In the genomic region with DNA sequence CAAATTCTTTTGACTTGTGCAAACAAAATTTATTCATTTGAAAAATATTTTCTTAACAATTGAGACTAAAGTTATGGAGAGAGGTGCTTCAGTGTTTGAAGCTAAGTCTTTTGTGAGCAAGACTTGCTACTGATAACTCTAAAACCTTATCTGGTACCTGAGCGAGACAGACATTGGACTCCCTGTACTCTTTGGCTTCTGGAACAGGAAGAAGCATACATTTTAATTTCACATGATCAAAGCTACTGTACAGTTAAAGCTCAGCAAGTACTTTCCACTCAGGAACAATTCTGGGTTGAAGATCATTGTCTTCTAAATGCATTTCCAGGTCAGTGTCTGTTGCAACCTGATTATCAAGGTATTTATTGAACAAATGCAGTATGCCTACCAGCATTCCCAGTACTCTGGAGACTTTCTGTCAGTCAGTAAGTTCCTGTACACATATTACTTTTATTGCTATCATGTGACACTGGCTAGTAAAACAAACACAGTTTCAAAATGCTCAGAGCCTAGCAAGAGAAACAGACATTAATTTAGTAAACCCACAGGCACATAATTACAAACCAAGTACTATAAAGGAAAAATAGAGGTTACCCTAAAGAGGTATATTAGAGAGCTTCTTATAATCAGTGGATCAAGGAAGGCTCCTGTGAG, we compare ENCODE assay signal across 16 cellular contexts. TPM values are rescaled to one million over a fixed set of nuclear protein-coding genes. Genes with fewer than 3 reads are reported as not detected.
DNase-seq lines count a peak whose midpoint lies in the region; ATAC-seq and TF ChIP-seq lines count a peak whose summit lies in the region.
"Had no signal": no experiment of that assay in that cellular context is flagged by ENCODE, and none has a peak within 500 bp of the region (broad histone marks: within the 10 kb centered on the region; RNA-seq: fewer than 3 reads in every experiment).

No MANE protein-coding gene starts in this region.

- no peaks in the 10 kb centered on the region for H3K79me2 ChIP-seq in PC-3 (ENCODE audit: low read length)

- H3K36me3 ChIP-seq in PC-3 (ENCODE audit: low read depth, low read length) (no peaks in the 10 kb centered on the region), sigmoid colon (no peaks in the 10 kb centered on the region)
- H3K36me3 ChIP-seq: BLaER1 had no signal

- H3K27ac Mint-ChIP-seq in T-cell (no peak overlapping the region), T-helper 17 cell (no peak overlapping the region)
- H3K27ac Mint-ChIP-seq: CD8-positive, alpha-beta memory T cell had no signal

- WGBS in sigmoid colon, 2 donors, result 18 to 77% methylated on average over 1 of the region's 1 CpG

- H3K4me3 Mint-ChIP-seq in T-cell, result no peak overlapping the region
- no peak overlapping the region for H3K4me3 Mint-ChIP-seq in T-helper 17 cell
- H3K4me3 Mint-ChIP-seq: CD8-positive, alpha-beta memory T cell had no signal

- BruUV-seq in PC-3 (replicated peaks; lab: Mats Ljungman, UMichigan), result no TSS peak

- CTCF ChIA-PET in HEK293T (lab: Yijun Ruan, JAX) (interaction anchor here (0.6 kb wide), 1 partner anchor 28 kb away, joined by 3 read pairs; no protein-coding TSS in a partner anchor), PC-3 (lab: Charles Lee) (no interaction called here), T-cell (lab: Charles Lee) (no interaction called here)

- TF ChIP-seq EP300 in sigmoid colon (IDR thresholded peaks at IDR 0.05), result no peak

- H4K20me1 ChIP-seq in PC-3 (ENCODE audit: low read length), result no peaks in the 10 kb centered on the region
- H4K20me1 ChIP-seq: BLaER1 had no signal

- ATAC-seq in PC-3 (peak; percentile 51), left colon (peak; percentile 99), T-cell (replicated peaks in 1 of 4) (no peak), T-helper 17 cell (no peak)
- ATAC-seq: GM12878 had no signal

- no peaks in the 10 kb centered on the region for H3F3A ChIP-seq in PC-3 (ENCODE audit: low read length, unreplicated experiment)

- H3K4me2 ChIP-seq in PC-3 (ENCODE audit: low read length), result no peak overlapping the region
- H3K4me2 ChIP-seq: BLaER1 had no signal

- POLR2A ChIA-PET in HEK293T (lab: Yijun Ruan, JAX) (no interaction called here), PC-3 (lab: Charles Lee; ENCODE audit: unreplicated experiment) (no interaction called here), T-cell (lab: Charles Lee) (no interaction called here)

- no peak overlapping the region for H3K27ac ChIP-seq in PC-3 (ENCODE audit: low read length)
- no peak overlapping the region for H3K27ac ChIP-seq in sigmoid colon
- H3K27ac ChIP-seq: BLaER1, GM23248 had no signal

- H3K4me1 Mint-ChIP-seq in T-cell (no peaks in the 10 kb centered on the region), T-helper 17 cell (no peaks in the 10 kb centered on the region)
- H3K4me1 Mint-ChIP-seq: CD8-positive, alpha-beta memory T cell had no signal

- H3K36me3 Mint-ChIP-seq in T-cell, result no peaks in the 10 kb centered on the region
- no peaks in the 10 kb centered on the region for H3K36me3 Mint-ChIP-seq in T-helper 17 cell (ENCODE audit: low read depth)
- H3K36me3 Mint-ChIP-seq: CD8-positive, alpha-beta memory T cell had no signal

- no peak overlapping the region for H2AFZ ChIP-seq in PC-3 (ENCODE audit: low read length)
- H2AFZ ChIP-seq: GM23248 had no signal

- H3K9me3 Mint-ChIP-seq in T-cell, result no peaks in the 10 kb centered on the region

- H3K27me3 Mint-ChIP-seq in T-cell, result peaks cover 3 to 5% of the 10 kb centered on the region in 2 donors
- peaks cover 11% of the 10 kb centered on the region for H3K27me3 Mint-ChIP-seq in T-helper 17 cell

- H3K9me2 ChIP-seq in PC-3 (replicated peaks; ENCODE audit: low read length), result no peaks in the 10 kb centered on the region

- no peak overlapping the region for H3K9ac ChIP-seq in PC-3 (ENCODE audit: low read length)
- H3K9ac ChIP-seq: BLaER1, GM23248 had no signal

- DNase-seq in HEK293T (ENCODE audit: extremely low spot score) (no peak), PC-3 (no peak), left colon (no peak), T-cell (no peak), DMS53 treated with DMSO at 0.1 percent for 48 hours (lab: John Stamatoyannopoulos, UW; ENCODE audit: unreplicated experiment) (no peak), T-helper 17 cell (no peak), sigmoid colon (no peak)
- DNase-seq: AML-193; Caco-2; CD8-positive, alpha-beta memory T cell; DMS53; GM23248; H7 had no signal

- H3K4me3 ChIP-seq in PC-3 (ENCODE audit: low read length) (no peak overlapping the region), sigmoid colon (no peak overlapping the region)
- H3K4me3 ChIP-seq: BLaER1, GM12878, GM23248 had no signal

- H3K4me1 ChIP-seq in PC-3 (ENCODE audit: insufficient read depth, low read length), result no peaks in the 10 kb centered on the region
- H3K4me1 ChIP-seq in sigmoid colon, result peaks cover 0 to 14% (median 3%) of the 10 kb centered on the region in 4 donors
- H3K4me1 ChIP-seq: BLaER1, Caco-2 had no signal

- no peak for TF ChIP-seq POLR2A in sigmoid colon (IDR thresholded peaks at IDR 0.05)

- TF ChIP-seq CTCF in PC-3 (conservative IDR thresholded peaks at IDR 0.05; ENCODE audit: low read depth, low read length) (no peak), sigmoid colon (IDR thresholded peaks at IDR 0.05) (no peak)

- no peaks in the 10 kb centered on the region for H3K9me3 ChIP-seq in PC-3 (ENCODE audit: low read length)
- H3K9me3 ChIP-seq in T-helper 17 cell (ENCODE audit: control insufficient read depth, low read length, poor library complexity, severe bottlenecking), result no peaks in the 10 kb centered on the region
- no peaks in the 10 kb centered on the region for H3K9me3 ChIP-seq in sigmoid colon
- H3K9me3 ChIP-seq: BLaER1, Caco-2 had no signal

- H3K27me3 ChIP-seq in PC-3 (ENCODE audit: low read length) (0 out of 2 replicates have a peak, but pooled peaks cover 6% of the 10 kb centered on the region), sigmoid colon (no peaks in the 10 kb centered on the region)
- H3K27me3 ChIP-seq: BLaER1 had no signal

- intact Hi-C loops in PC-3 (cut with micrococcal nuclease), result no loop called here
- intact Hi-C loops in left colon (cut with DNase I, micrococcal nuclease), result no loop called here
- intact Hi-C loops in sigmoid colon (cut with DNase I), result no loop called here

TF ChIP-seq in HEK293T, 16 proteins besides CTCF, POLR2A, EP300 and RAD21:
- TF ChIP-seq, protein P1, sequence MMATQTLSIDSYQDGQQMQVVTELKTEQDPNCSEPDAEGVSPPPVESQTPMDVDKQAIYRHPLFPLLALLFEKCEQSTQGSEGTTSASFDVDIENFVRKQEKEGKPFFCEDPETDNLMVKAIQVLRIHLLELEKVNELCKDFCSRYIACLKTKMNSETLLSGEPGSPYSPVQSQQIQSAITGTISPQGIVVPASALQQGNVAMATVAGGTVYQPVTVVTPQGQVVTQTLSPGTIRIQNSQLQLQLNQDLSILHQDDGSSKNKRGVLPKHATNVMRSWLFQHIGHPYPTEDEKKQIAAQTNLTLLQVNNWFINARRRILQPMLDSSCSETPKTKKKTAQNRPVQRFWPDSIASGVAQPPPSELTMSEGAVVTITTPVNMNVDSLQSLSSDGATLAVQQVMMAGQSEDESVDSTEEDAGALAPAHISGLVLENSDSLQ (IDR thresholded peaks at IDR 0.05), result peak; percentile 41; the same call in 1 of the 2 replicates
- TF ChIP-seq TARDBP (IDR thresholded peaks at IDR 0.05) (no peak), FOXA1 (IDR thresholded peaks at IDR 0.05) (no peak), BHLHE40 (IDR thresholded peaks at IDR 0.05; ENCODE audit: borderline replicate concordance) (no peak)

RNA-seq across cellular contexts. Expression of gene CABCOCO1, which starts 42.4 kb away (rescaled TPM):
- total RNA-seq in PC-3 (2014; rRNA removed), result not detected in 2 replicates
- total RNA-seq in left colon, result not detected
- total RNA-seq in T-cell, result not detected
- total RNA-seq in T-helper 17 cell, result not detected
- 1 to 10 TPM in 2 of 4 donors, under 1 TPM in 2; 0.36 to 3.1 (median 1.2) TPM for total RNA-seq in sigmoid colon
- under 1 TPM in 1 of 3 donors, not detected in 2; 0.10 TPM for polyA plus RNA-seq in sigmoid colon
- total RNA-seq: Caco-2; CD8-positive, alpha-beta memory T cell; GM12878; H7; HT-29 had no signal
- polyA plus RNA-seq: CD8-positive, alpha-beta memory T cell; GM12878 had no signal

Comparison
In these comparisons a context has a peak if more than half of its experiments do, and no peak if none do; other contexts are left out.
1. ATAC-seq: peak in PC-3 (single experiment) and left colon (single experiment); none in T-cell (0 of 4) and T-helper 17 cell (single experiment).